ENCODE assay signal across 14 cellular contexts in genomic region chr13:110150384-110151091, GRCh38.
DNase-seq lines count a peak whose midpoint lies in the region.
"Had no signal": no experiment of that assay in that cellular context is flagged by ENCODE, and none has a peak within 500 bp of the region (broad histone marks: within the 10 kb centered on the region; RNA-seq: fewer than 3 reads in every experiment).

No MANE protein-coding gene starts in this region.

- no peak overlapping the region for H4K91ac ChIP-seq in neuronal stem cell (ENCODE audit: low read depth, low read length, poor library complexity)

- no peak overlapping the region for H3K4me3 ChIP-seq in neuronal stem cell (ENCODE audit: low read length in 2 of 2)
- H3K4me3 ChIP-seq: dorsolateral prefrontal cortex, Peyer's patch had no signal

- no peak overlapping the region for H3K4me2 ChIP-seq in neuronal stem cell (ENCODE audit: insufficient read depth, low read length, poor library complexity, severe bottlenecking)

- no peak overlapping the region for H2AFZ ChIP-seq in neuronal stem cell (ENCODE audit: low read length)

- peak overlapping the region; percentile 61 for H3K23ac ChIP-seq in neuronal stem cell (ENCODE audit: low read depth, low read length, poor library complexity)

- H3K18ac ChIP-seq in neuronal stem cell (ENCODE audit: low read length), result peak overlapping the region; percentile 78

- peak overlapping the region; percentile 65 for H2BK12ac ChIP-seq in neuronal stem cell (ENCODE audit: low read length)

- H3K4ac ChIP-seq in neuronal stem cell (ENCODE audit: low read length), result peak overlapping the region; percentile 14

- H3K27ac ChIP-seq in neuronal stem cell (replicated peaks; ENCODE audit: low read length), result no peak overlapping the region
- H3K27ac ChIP-seq: dorsolateral prefrontal cortex, Peyer's patch had no signal

- peak overlapping the region; percentile 51 for H3K9ac ChIP-seq in neuronal stem cell (ENCODE audit: low read depth, low read length, poor library complexity)

- no peak overlapping the region for H4K8ac ChIP-seq in neuronal stem cell (ENCODE audit: low read depth, low read length)

- no peaks in the 10 kb centered on the region for H3K79me1 ChIP-seq in neuronal stem cell (ENCODE audit: low read depth, low read length)

- no peak overlapping the region for H3K14ac ChIP-seq in neuronal stem cell (ENCODE audit: low read length)

- H3K27me3 ChIP-seq in neuronal stem cell (ENCODE audit: control insufficient read depth in 3 of 3, insufficient read depth in 3 of 3, low read depth in 1 of 3, low read length in 3 of 3), result no peaks in the 10 kb centered on the region
- H3K27me3 ChIP-seq: dorsolateral prefrontal cortex, Peyer's patch had no signal

- H2AK5ac ChIP-seq in neuronal stem cell (ENCODE audit: low read depth, low read length), result no peak overlapping the region

- H2BK15ac ChIP-seq in neuronal stem cell (ENCODE audit: low read length), result no peak overlapping the region

- no peak overlapping the region for H2BK5ac ChIP-seq in neuronal stem cell (ENCODE audit: low read length)

- H2BK120ac ChIP-seq in neuronal stem cell (ENCODE audit: low read depth, low read length), result no peak overlapping the region

- no peaks in the 10 kb centered on the region for H3K4me1 ChIP-seq in neuronal stem cell (ENCODE audit: control insufficient read depth in 2 of 2, insufficient read depth in 1 of 2, low read depth in 1 of 2, low read length in 2 of 2)
- H3K4me1 ChIP-seq: Peyer's patch had no signal

- peaks cover 0 to 2% of the 10 kb centered on the region in 2 donors for H3K9me3 ChIP-seq in neuronal stem cell (replicated peaks in 1 of 2; ENCODE audit: control insufficient read depth in 2 of 2, insufficient read depth in 1 of 2, low read depth in 1 of 2, low read length in 2 of 2)
- H3K9me3 ChIP-seq: Peyer's patch had no signal

- no CpG with 5 or more reads among the region's 15 CpGs for WGBS in neuronal stem cell (ENCODE audit: extremely low coverage in 2 of 2, insufficient read length in 2 of 2, insufficient replicate concordance in 1 of 2), 2 donors

- DNase-seq in AG08396 (ENCODE audit: low spot score) (peak; percentile 51), GM04503 (ENCODE audit: low read depth) (peak; percentile 34), dedifferentiated amniotic fluid mesenchymal stem cell (ENCODE audit: extremely low spot score) (peak; percentile 16), neuronal stem cell (ENCODE audit: low spot score) (no peak), NCI-H1694 (lab: John Stamatoyannopoulos, UW) (no peak), NCI-H1105 treated with DMSO at 0.1 percent for 48 hours (lab: John Stamatoyannopoulos, UW) (no peak), NCI-H69 (lab: John Stamatoyannopoulos, UW) (no peak), foreskin melanocyte (no peak)
- DNase-seq: activated naive CD8-positive, alpha-beta T cell treated with anti-CD3 and anti-CD28 coated beads for 36 hours; dorsolateral prefrontal cortex; NCI-H82; Peyer's patch; stimulated activated naive B cell treated with anti-CD40 and anti-IgM and Interleukin-4, amounts not matched to agents 10 μg/mL and 1 μg/mL and 100 μg/mL, for 72 hours; trophoblast cell had no signal

- H3K36me3 ChIP-seq in neuronal stem cell (replicated peaks in 1 of 2; ENCODE audit: control insufficient read depth in 2 of 2, insufficient read depth in 2 of 2, low read length in 2 of 2), result peaks cover 16 to 89% of the 10 kb centered on the region in 2 donors

Comparison
In these comparisons a context has a peak if more than half of its experiments do, and no peak if none do; other contexts are left out.
1. DNase-seq: peak in AG08396 (single experiment), GM04503 (single experiment) and dedifferentiated amniotic fluid mesenchymal stem cell (single experiment); none in neuronal stem cell (single experiment), NCI-H1694 (single experiment), NCI-H1105 treated with DMSO at 0.1 percent for 48 hours (single experiment), NCI-H69 (single experiment) and foreskin melanocyte (single experiment).